37 cellular contexts compared by ENCODE assay signal in the genomic region with DNA sequence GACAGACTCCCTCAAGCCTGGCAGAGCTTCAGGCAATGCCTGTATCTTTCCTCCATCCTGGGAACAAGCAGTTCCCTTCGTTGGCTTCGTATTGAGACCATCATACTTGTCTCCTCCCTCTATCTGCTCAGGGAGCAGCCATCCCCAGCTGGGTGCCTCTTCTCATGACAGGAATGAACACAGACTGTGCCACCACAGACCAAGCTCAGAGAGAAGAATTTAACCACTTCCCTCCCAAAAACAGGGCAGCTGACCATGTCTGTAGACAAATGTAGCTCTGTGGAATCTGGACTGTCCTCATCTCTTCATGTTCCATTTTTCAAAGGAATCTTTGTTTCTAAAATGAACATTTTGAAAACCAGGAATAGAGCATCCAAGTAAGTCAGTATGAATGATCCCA.
"Had no signal": no experiment of that assay in that cellular context is flagged by ENCODE, and none has a peak within 500 bp of the region (broad histone marks: within the 10 kb centered on the region; RNA-seq: fewer than 3 reads in every experiment).

No MANE protein-coding gene starts in this region.

- H3K9me3 Mint-ChIP-seq: activated B cell treated with CpG ODN at 0.5 μM for 24 hours; activated CD4-positive, alpha-beta memory T cell treated with anti-CD3 and anti-CD28 coated beads for 36 hours; activated naive CD8-positive, alpha-beta T cell treated with anti-CD3 and anti-CD28 coated beads for 36 hours had no signal

- H3K27me3 Mint-ChIP-seq: activated B cell treated with CpG ODN at 0.5 μM for 24 hours; activated CD4-positive, alpha-beta memory T cell treated with anti-CD3 and anti-CD28 coated beads for 36 hours had no signal

- H3K36me3 ChIP-seq: cardiac muscle cell, Peyer's patch had no signal

- H3K27ac Mint-ChIP-seq: activated B cell treated with CpG ODN at 0.5 μM for 24 hours; activated CD4-positive, alpha-beta memory T cell treated with anti-CD3 and anti-CD28 coated beads for 36 hours; activated naive CD8-positive, alpha-beta T cell treated with anti-CD3 and anti-CD28 coated beads for 36 hours had no signal

- H3K9me3 ChIP-seq: Peyer's patch had no signal

- H3K4me3 ChIP-seq: cardiac muscle cell, Peyer's patch had no signal

- H3K27ac ChIP-seq: cardiac muscle cell, Peyer's patch, VCaP had no signal

- H3K4me1 ChIP-seq: Peyer's patch had no signal

- H3K36me3 Mint-ChIP-seq: activated CD4-positive, alpha-beta memory T cell treated with anti-CD3 and anti-CD28 coated beads for 36 hours; activated naive CD8-positive, alpha-beta T cell treated with anti-CD3 and anti-CD28 coated beads for 36 hours had no signal

- H3K4me1 Mint-ChIP-seq: activated B cell treated with CpG ODN at 0.5 μM for 24 hours; activated naive CD8-positive, alpha-beta T cell treated with anti-CD3 and anti-CD28 coated beads for 36 hours had no signal

- H3K27me3 ChIP-seq: cardiac muscle cell, Peyer's patch had no signal

- DNase-seq: activated B cell treated with CpG ODN at 0.5 μM for 24 hours; activated CD4-positive, alpha-beta memory T cell treated with anti-CD3 and anti-CD28 coated beads for 36 hours; activated CD4-positive, alpha-beta T cell treated with anti-CD3 and anti-CD28 coated beads for 4 hours; activated CD4-positive, alpha-beta T cell treated with anti-CD3 and anti-CD28 coated beads, Interleukin-2, amount 50 U/mL, for 1 hour; activated CD4-positive, CD25-positive, alpha-beta regulatory T cell treated with anti-CD3 and anti-CD28 coated beads, Interleukin-2, amount 50 U/mL, for 72 hours; activated CD8-positive, alpha-beta memory T cell treated with anti-CD3 and anti-CD28 coated beads, Interleukin-2, amount 50 U/mL, for 4 hours; activated effector memory CD4-positive, alpha-beta T cell treated with Interleukin-2 at 50 U/mL for 16 hours; activated naive CD4-positive, alpha-beta T cell treated with anti-CD3 and anti-CD28 coated beads, Interleukin-2, amount 50 U/mL, for 16 hours; activated naive CD8-positive, alpha-beta T cell treated with anti-CD3 and anti-CD28 coated beads for 36 hours; activated T-cell treated with anti-CD3 and anti-CD28 coated beads for 4 hours; activated T-cell treated with anti-CD3 and anti-CD28 coated beads, Interleukin-2, amount 50 U/mL, for 48 hours; amniotic stem cell; aorta; KG1; MM.1S; MV-4-11; NCI-H1092; NCI-H1417; NCI-H146; NCI-H187; NCI-H2029 treated with DMSO at 0.1 percent for 48 hours; NCI-H2107; NCI-H2171; NCI-H510A; NCI-H526; NCI-H748 treated with DMSO at 0.1 percent for 48 hours; NK-92 treated with Interleukin-12 subunit alpha and Interleukin-12 subunit beta, amount 100 ng/mL, for 24 hours; PC-3; Peyer's patch; RPMI8226; SHP77 treated with DMSO at 0.1 percent for 48 hours; SW 1271; T-helper 1 cell; T-helper 2 cell; T-helper 9 cell had no signal

- H3K4me3 Mint-ChIP-seq: activated B cell treated with CpG ODN at 0.5 μM for 24 hours; activated CD4-positive, alpha-beta memory T cell treated with anti-CD3 and anti-CD28 coated beads for 36 hours; activated naive CD8-positive, alpha-beta T cell treated with anti-CD3 and anti-CD28 coated beads for 36 hours had no signal
